ENCODE assay signal across 8 cellular contexts in the genomic region with DNA sequence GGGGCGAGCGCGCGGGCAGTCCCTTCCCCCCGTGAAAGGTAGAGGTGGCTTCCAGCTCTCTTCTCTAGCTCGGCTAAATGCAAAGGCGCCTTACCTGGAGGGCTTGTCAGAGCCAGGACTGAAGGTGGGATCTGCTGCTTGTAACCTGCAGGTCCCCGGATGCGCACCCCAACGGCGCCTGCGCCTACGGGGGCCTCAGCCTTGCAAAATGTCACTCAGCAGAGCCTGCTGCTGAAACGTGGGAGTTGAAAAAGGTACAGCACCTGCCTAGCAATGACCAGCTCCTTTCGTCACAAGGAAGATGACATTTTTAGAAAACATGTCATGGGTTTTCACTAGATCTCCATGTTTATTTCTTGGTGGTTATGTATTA. TPM values are rescaled to one million over a fixed set of nuclear protein-coding genes. Genes with fewer than 3 reads are reported as not detected.
DNase-seq lines count a peak whose midpoint lies in the region; ATAC-seq, FAIRE-seq and TF ChIP-seq lines count a peak whose summit lies in the region.

No MANE protein-coding gene starts in this region.

- H3K4me2 ChIP-seq in endothelial cell of umbilical vein (ENCODE audit: insufficient read depth, low read length): peak overlapping the region; percentile 80

- no peaks in the 10 kb centered on the region for H4K20me1 ChIP-seq in endothelial cell of umbilical vein (replicated peaks; ENCODE audit: control insufficient read depth, extremely low read depth, insufficient read depth, low read length)

- H3K36me3 Mint-ChIP-seq in naive thymus-derived CD8-positive, alpha-beta T cell: peaks cover 0 to 10% (median 0%) of the 10 kb centered on the region in 3 donors

- no peaks in the 10 kb centered on the region for H3K36me3 ChIP-seq in A673 (ENCODE audit: insufficient read depth, low read length, poor library complexity, severe bottlenecking)
- H3K36me3 ChIP-seq in endothelial cell of umbilical vein (ENCODE audit: control insufficient read depth in 2 of 2, extremely low read depth in 1 of 2, insufficient read depth in 2 of 2, low read length in 2 of 2): no peaks in the 10 kb centered on the region

- H3K79me2 ChIP-seq in endothelial cell of umbilical vein (ENCODE audit: control insufficient read depth, insufficient read depth, low read length): peaks cover 26% of the 10 kb centered on the region

- H3K4me3 ChIP-seq in A673 (ENCODE audit: low read depth, low read length, poor library complexity, severe bottlenecking) (peak overlapping the region; percentile 76), endothelial cell of umbilical vein (replicated peaks in 1 of 3; ENCODE audit: insufficient read depth in 1 of 3, low read depth in 1 of 3, low read length in 3 of 3) (peak overlapping the region; percentile 55 to 85 (median 70))

- no peaks in the 10 kb centered on the region for H3K27me3 Mint-ChIP-seq in naive thymus-derived CD8-positive, alpha-beta T cell

- intact Hi-C loops in A673 (cut with micrococcal nuclease; ENCODE audit: unreplicated experiment): no loop called here
- intact Hi-C loops in endothelial cell of umbilical vein (cut with micrococcal nuclease): loop anchor here (1.0 to 10.0 kb wide), 5 partner anchors 84 to 259 kb away; partner anchors contain the start of genes HSPA4L and LARP1B

- dilution Hi-C loops in endothelial cell of umbilical vein (cut with MboI; ENCODE audit: extremely low pct_ligation_motif_present, low sequenced_read_pairs): no loop called here

- peak overlapping the region; percentile 92 to 99 (median 96) for H3K27ac Mint-ChIP-seq in naive thymus-derived CD8-positive, alpha-beta T cell

- H3K9ac ChIP-seq in endothelial cell of umbilical vein (replicated peaks; ENCODE audit: extremely low read depth, insufficient read depth, low read length): peak overlapping the region; percentile 93

- no TSS peak for BruUV-seq in A673 (replicated peaks; lab: Mats Ljungman, UMichigan)
- TSS peak; percentile 28 for BruUV-seq in endothelial cell of umbilical vein (replicated peaks; lab: Mats Ljungman, UMichigan)

- no peaks in the 10 kb centered on the region for H3K9me1 ChIP-seq in endothelial cell of umbilical vein (replicated peaks; ENCODE audit: control insufficient read depth, extremely low read depth, insufficient read depth, low read length)

- FAIRE-seq in endothelial cell of umbilical vein (lab: Jason Lieb, UNC): no peak

- ATAC-seq in GM18519 (IDR thresholded peaks at IDR 0.05; ENCODE audit: low FRiP score, unreplicated experiment) (peak; percentile 32), HG03066 (IDR thresholded peaks at IDR 0.05; ENCODE audit: low read depth, unreplicated experiment) (peak; percentile 29)
- ATAC-seq in naive thymus-derived CD8-positive, alpha-beta T cell: peak; percentile 43 to 65
- peak; percentile 51 for ATAC-seq in stimulated activated naive CD8-positive, alpha-beta T cell treated with anti-CD3 and anti-CD28 coated beads, Interleukin-15, Interleukin-2, amounts not matched to agents 100 U/mL and 50 U/mL, for 24 hours

- H3K9me3 ChIP-seq in A673 (ENCODE audit: low read depth, low read length, poor library complexity, severe bottlenecking): no peaks in the 10 kb centered on the region
- no peaks in the 10 kb centered on the region for H3K9me3 ChIP-seq in endothelial cell of umbilical vein (replicated peaks; ENCODE audit: control insufficient read depth, insufficient read depth, low read length)

- no peaks in the 10 kb centered on the region for H3K9me3 Mint-ChIP-seq in naive thymus-derived CD8-positive, alpha-beta T cell

- peak overlapping the region; percentile 92 to 99 (median 96) for H3K4me3 Mint-ChIP-seq in naive thymus-derived CD8-positive, alpha-beta T cell

- peaks cover 15 to 53% (median 44%) of the 10 kb centered on the region in 4 donors for H3K4me1 Mint-ChIP-seq in naive thymus-derived CD8-positive, alpha-beta T cell

- DNase-seq in A673 (ENCODE audit: low spot score): peak; percentile 31
- DNase-seq in NCI-H2171 treated with DMSO at 0.1 percent for 48 hours (lab: John Stamatoyannopoulos, UW): peak; percentile 70
- DNase-seq in activated CD8-positive, alpha-beta memory T cell treated with anti-CD3 and anti-CD28 coated beads, Interleukin-2, amount 50 U/mL, for 24 hours (ENCODE audit: extremely low read depth): peak; percentile 44
- no peak for DNase-seq in endothelial cell of umbilical vein (ENCODE audit: low read depth, low spot score)
- DNase-seq in naive thymus-derived CD8-positive, alpha-beta T cell: peak; percentile 66 to 87 (median 81)
- DNase-seq in stimulated activated naive CD8-positive, alpha-beta T cell treated with anti-CD3 and anti-CD28 coated beads, Interleukin-15, Interleukin-2, amounts not matched to agents 100 U/mL and 50 U/mL, for 24 hours: peak; percentile 77

- H3K4me1 ChIP-seq in A673 (ENCODE audit: insufficient read depth, low read length, poor library complexity, severe bottlenecking): no peaks in the 10 kb centered on the region
- H3K4me1 ChIP-seq in endothelial cell of umbilical vein (ENCODE audit: control insufficient read depth, extremely low read depth, insufficient read depth, low read length): peaks cover 8% of the 10 kb centered on the region

- peak overlapping the region; percentile 98 for H2AFZ ChIP-seq in endothelial cell of umbilical vein (ENCODE audit: low read depth, low read length)

- TF ChIP-seq POLR2A in endothelial cell of umbilical vein (IDR thresholded peaks at IDR 0.05; ENCODE audit: low read depth, low read length): no peak

- no peaks in the 10 kb centered on the region for H3K27me3 ChIP-seq in A673 (replicated peaks; ENCODE audit: insufficient read depth, low read depth, low read length, poor library complexity)
- no peaks in the 10 kb centered on the region for H3K27me3 ChIP-seq in endothelial cell of umbilical vein (ENCODE audit: control insufficient read depth in 2 of 2, insufficient read depth in 2 of 2, low read length in 2 of 2)

- POLR2A ChIA-PET in A673 (lab: Charles Lee; ENCODE audit: low non-redundant PET): no interaction called here
- POLR2A ChIA-PET in endothelial cell of umbilical vein (lab: Charles Lee): interaction anchor here (1.1 to 1.4 kb wide), 3 partner anchors 95 to 184 kb away, joined by 3 to 11 read pairs (median 3); partner anchors contain the start of genes HSPA4L and LARP1B
- POLR2A ChIA-PET in naive thymus-derived CD8-positive, alpha-beta T cell (lab: Charles Lee): interaction anchor here (0.8 to 3.0 kb wide), 8 partner anchors 8 to 847 kb away, joined by 4 to 54 read pairs (median 5); partner anchors contain the start of genes JADE1, LARP1B and PLK4

- H3K27ac ChIP-seq in A673 (ENCODE audit: low read depth, low read length, poor library complexity, severe bottlenecking) (peak overlapping the region; percentile 86), endothelial cell of umbilical vein (ENCODE audit: insufficient read depth, low read depth, low read length) (peak overlapping the region; percentile 62)

- no peak for TF ChIP-seq CTCF in A673 (conservative IDR thresholded peaks at IDR 0.05; ENCODE audit: low read depth, low read length)
- no peak for TF ChIP-seq CTCF in endothelial cell of umbilical vein (IDR thresholded peaks at IDR 0.05; ENCODE audit: extremely low read depth in 1 of 2, insufficient read depth in 1 of 2, low read depth in 1 of 2, low read length in 2 of 2)

- CTCF ChIA-PET in A673 (lab: Charles Lee): no interaction called here
- CTCF ChIA-PET in endothelial cell of umbilical vein (lab: Charles Lee): interaction anchor here (0.5 to 1.8 kb wide), 17 partner anchors 9 to 361 kb away, joined by 3 to 14 read pairs (median 4); partner anchors contain the start of genes HSPA4L and PLK4

TF ChIP-seq in endothelial cell of umbilical vein, 7 proteins besides CTCF, POLR2A, EP300 and RAD21:
- TF ChIP-seq POLR2AphosphoS5 (IDR thresholded peaks at IDR 0.05; ENCODE audit: insufficient read depth, low read depth, low read length): no peak
- no peak for TF ChIP-seq JUN (IDR thresholded peaks at IDR 0.05; ENCODE audit: borderline replicate concordance, insufficient read depth, insufficient read length, low read depth)
- TF ChIP-seq, protein P1, sequence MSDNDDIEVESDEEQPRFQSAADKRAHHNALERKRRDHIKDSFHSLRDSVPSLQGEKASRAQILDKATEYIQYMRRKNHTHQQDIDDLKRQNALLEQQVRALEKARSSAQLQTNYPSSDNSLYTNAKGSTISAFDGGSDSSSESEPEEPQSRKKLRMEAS (IDR thresholded peaks at IDR 0.05; ENCODE audit: insufficient read depth, insufficient read length): no peak
- TF ChIP-seq FOS (IDR thresholded peaks at IDR 0.05; ENCODE audit: borderline replicate concordance, insufficient read depth, low read length): no peak
- TF ChIP-seq GATA2 (IDR thresholded peaks at IDR 0.05; ENCODE audit: insufficient read depth, insufficient read length, low read depth, low read length): no peak
- TF ChIP-seq EZH2 (IDR thresholded peaks at IDR 0.05; ENCODE audit: borderline replicate concordance, low read depth, low read length, severe bottlenecking): no peak
- no peak for TF ChIP-seq MYC (IDR thresholded peaks at IDR 0.05; ENCODE audit: low read depth, low read length)

RNA-seq across cellular contexts. Expression of gene ABHD18, which starts 0.6 kb away (rescaled TPM):
- total RNA-seq in A673 (2021): 8.4 and 10.1 TPM in 2 replicates
- total RNA-seq in endothelial cell of umbilical vein: 9.1 and 10.1 TPM in 2 replicates
- polyA plus RNA-seq in endothelial cell of umbilical vein: 1.8 and 2.4 TPM in 2 replicates
- polyA plus RNA-seq in endothelial cell of umbilical vein (2011; cell fraction: cytosol; rRNA removed): 1.8 and 2.0 TPM in 2 replicates
- polyA plus RNA-seq in endothelial cell of umbilical vein (2011; cell fraction: nucleus; rRNA removed): 7.9 and 9.4 TPM in 2 replicates
- 4.3 and 5.6 TPM in 2 replicates for polyA plus RNA-seq in endothelial cell of umbilical vein (2012)
- polyA minus RNA-seq in endothelial cell of umbilical vein: 3.7 and 5.1 TPM in 2 replicates
- polyA minus RNA-seq in endothelial cell of umbilical vein (2011; cell fraction: cytosol; rRNA and poly(A)+ RNA removed): 3.4 TPM
- 9.1 and 10.0 TPM in 2 replicates for polyA minus RNA-seq in endothelial cell of umbilical vein (2011; cell fraction: nucleus; rRNA and poly(A)+ RNA removed)
- total RNA-seq in naive thymus-derived CD8-positive, alpha-beta T cell: 10 to 100 TPM; 27.5 to 27.6 TPM
- 10 to 100 TPM in 1 of 3 donors, 1 to 10 TPM in 2; 6.8 to 14.6 (median 9.0) TPM for polyA plus RNA-seq in naive thymus-derived CD8-positive, alpha-beta T cell

RNA-seq across cellular contexts. Expression of gene MFSD8, which starts 0.8 kb away (rescaled TPM):
- total RNA-seq in A673 (2021) (16.6 and 23.6 TPM in 2 replicates), endothelial cell of umbilical vein (19.4 and 21.3 TPM in 2 replicates)
- polyA plus RNA-seq in endothelial cell of umbilical vein: 8.9 and 11.5 TPM in 2 replicates
- polyA plus RNA-seq in endothelial cell of umbilical vein (2011; cell fraction: cytosol; rRNA removed): 4.9 and 6.3 TPM in 2 replicates
- polyA plus RNA-seq in endothelial cell of umbilical vein (2011; cell fraction: nucleus; rRNA removed): 43.8 and 49.0 TPM in 2 replicates
- polyA plus RNA-seq in endothelial cell of umbilical vein (2012): 7.7 and 15.1 TPM in 2 replicates
- 19.3 and 26.2 TPM in 2 replicates for polyA minus RNA-seq in endothelial cell of umbilical vein
- polyA minus RNA-seq in endothelial cell of umbilical vein (2011; cell fraction: cytosol; rRNA and poly(A)+ RNA removed): 3.5 TPM
- polyA minus RNA-seq in endothelial cell of umbilical vein (2011; cell fraction: nucleus; rRNA and poly(A)+ RNA removed): 26.7 and 43.1 TPM in 2 replicates
- 10 to 100 TPM; 43.0 to 44.3 TPM for total RNA-seq in naive thymus-derived CD8-positive, alpha-beta T cell
- 1 to 10 TPM; 5.8 to 7.8 (median 7.6) TPM for polyA plus RNA-seq in naive thymus-derived CD8-positive, alpha-beta T cell
